In genomic region chr7:13849528-13849892, GRCh38 we compare ENCODE assay signal across 12 cellular contexts.
A peak's percentile ranks its signal among the peaks of the same experiment; 100 is the strongest.
DNase-seq lines count a peak whose midpoint lies in the region; ATAC-seq, FAIRE-seq and TF ChIP-seq lines count a peak whose summit lies in the region.
"Had no signal": no experiment of that assay in that cellular context is flagged by ENCODE, and none has a peak within 500 bp of the region (broad histone marks: within the 10 kb centered on the region; RNA-seq: fewer than 3 reads in every experiment).

No MANE protein-coding gene starts in this region.

- in situ Hi-C loops in K562 (cut with MboI): no loop called here

- peak overlapping the region; percentile 84 to 95 (median 90) for H3K27ac Mint-ChIP-seq in CD4-positive, alpha-beta memory T cell
- peak overlapping the region; percentile 71 to 86 for H3K27ac Mint-ChIP-seq in natural killer cell treated with Interleukin-12 subunit alpha and Interleukin-12 subunit beta and Interleukin-15 and Interleukin-18, amount 100 ng/mL, for 72 hours

- no peaks in the 10 kb centered on the region for H3K9me2 ChIP-seq in Karpas-422 (replicated peaks; ENCODE audit: insufficient read depth, low read length)

- 53% methylated on average over 2 of the region's 2 CpGs for WGBS in K562 (ENCODE audit: insufficient coverage, low coverage, missing lambda C conversion rate)
- 88 to 99% (median 93%) methylated on average over 2 of the region's 2 CpGs for WGBS in ovary, 3 donors

- H3K4me3 ChIP-seq in CD4-positive, alpha-beta memory T cell (ENCODE audit: low read length in 2 of 2): no peak overlapping the region
- H3K4me3 ChIP-seq in Karpas-422 (ENCODE audit: low read length) (no peak overlapping the region), K562 (no peak overlapping the region), ovary (no peak overlapping the region)

- H3K27ac ChIP-seq in CD4-positive, alpha-beta memory T cell (ENCODE audit: low read depth, low read length): peak overlapping the region; percentile 16
- no peak overlapping the region for H3K27ac ChIP-seq in Karpas-422 (ENCODE audit: low read length)
- peak overlapping the region; percentile 81 for H3K27ac ChIP-seq in K562 (ENCODE audit: extremely low read depth, low read depth, low read length)
- no peak overlapping the region for H3K27ac ChIP-seq in ovary

- intact Hi-C loops in CD4-positive, alpha-beta memory T cell (cut with micrococcal nuclease): no loop called here
- intact Hi-C loops in K562 (cut with micrococcal nuclease): no loop called here
- intact Hi-C loops in ovary (cut with DNase I): no loop called here

- H3K27me3 ChIP-seq in CD4-positive, alpha-beta memory T cell (ENCODE audit: insufficient read depth, low read length): no peaks in the 10 kb centered on the region
- H3K27me3 ChIP-seq in Karpas-422 (ENCODE audit: low read length) (no peaks in the 10 kb centered on the region), K562 (ENCODE audit: control insufficient read depth in 2 of 2, insufficient read depth in 2 of 2, low read length in 2 of 2) (no peaks in the 10 kb centered on the region), ovary (no peaks in the 10 kb centered on the region)
- H3K27me3 ChIP-seq: BE2C had no signal

- no peaks in the 10 kb centered on the region for H3K79me2 ChIP-seq in Karpas-422 (ENCODE audit: low read length)
- H3K79me2 ChIP-seq in K562 (ENCODE audit: control insufficient read depth, insufficient read depth, low read length): no peaks in the 10 kb centered on the region

- no peak for TF ChIP-seq RAD21 in K562 (CRISPR knock-in tag; conservative IDR thresholded peaks at IDR 0.05 in 1 of 2, IDR thresholded peaks at IDR 0.05 in 1 of 2)

- CTCF ChIA-PET in CD4-positive, alpha-beta memory T cell (lab: Charles Lee; ENCODE audit: partially characterized antibody): no interaction called here
- CTCF ChIA-PET in K562 (lab: Yijun Ruan, JAX; ENCODE audit: low intra/inter-chr PET ratio): no interaction called here

- H3K9me1 ChIP-seq in K562 (ENCODE audit: control insufficient read depth, insufficient read depth, low read length): no peaks in the 10 kb centered on the region

- no peak for TF ChIP-seq POLR2A in K562 (conservative IDR thresholded peaks at IDR 0.05)
- TF ChIP-seq POLR2A in ovary (IDR thresholded peaks at IDR 0.05): no peak

- no peak for FAIRE-seq in K562 (lab: Jason Lieb, UNC)
- FAIRE-seq: kidney had no signal

- no peak for TF ChIP-seq CTCF in K562 (IDR thresholded peaks at IDR 0.05 in 2 of 3, conservative IDR thresholded peaks at IDR 0.05 in 1 of 3; ENCODE audit: insufficient read depth in 2 of 3, low read depth in 1 of 3, low read length in 3 of 3)
- no peak for TF ChIP-seq CTCF in ovary (IDR thresholded peaks at IDR 0.05)

- H3K36me3 ChIP-seq in CD4-positive, alpha-beta memory T cell (ENCODE audit: insufficient read depth, low read length): no peaks in the 10 kb centered on the region
- H3K36me3 ChIP-seq in Karpas-422 (ENCODE audit: insufficient read depth, low read length) (no peaks in the 10 kb centered on the region), K562 (ENCODE audit: control insufficient read depth, insufficient read depth, low read length) (no peaks in the 10 kb centered on the region), ovary (no peaks in the 10 kb centered on the region)
- H3K36me3 ChIP-seq: BE2C had no signal

- TF ChIP-seq EP300 in K562 (IDR thresholded peaks at IDR 0.05; ENCODE audit: low read length) (no peak), ovary (IDR thresholded peaks at IDR 0.05) (no peak)

- peak overlapping the region; percentile 11 for H3K4me2 ChIP-seq in Karpas-422 (ENCODE audit: low read depth, low read length, poor library complexity, severe bottlenecking)
- H3K4me2 ChIP-seq in K562 (ENCODE audit: insufficient read depth, low read length): 0 out of 2 replicates have a peak overlapping the region, but pooled peaks have one; percentile 25

- no peak; the same call in 2 of the 3 replicates for ATAC-seq in K562
- ATAC-seq in natural killer cell treated with Interleukin-12 subunit alpha and Interleukin-12 subunit beta and Interleukin-15 and Interleukin-18, amount 100 ng/mL, for 72 hours: no peak

- H2AFZ ChIP-seq in Karpas-422 (ENCODE audit: low read length): no peak overlapping the region
- peak overlapping the region; percentile 84 for H2AFZ ChIP-seq in K562 (ENCODE audit: low read depth, low read length)

- H3K4me1 ChIP-seq in CD4-positive, alpha-beta memory T cell (ENCODE audit: insufficient read depth, low read length): peaks cover 24% of the 10 kb centered on the region
- H3K4me1 ChIP-seq in Karpas-422 (ENCODE audit: low read length): peaks cover 8% of the 10 kb centered on the region
- peaks cover 0 to 10% of the 10 kb centered on the region in 2 experiments; a peak in 2 of 5 replicates for H3K4me1 ChIP-seq in K562 (replicated peaks in 1 of 2; ENCODE audit: control insufficient read depth in 2 of 2, insufficient read depth in 2 of 2, low read length in 2 of 2)
- no peaks in the 10 kb centered on the region for H3K4me1 ChIP-seq in ovary (ENCODE audit: insufficient read depth)

- BruUV-seq in K562 (replicated peaks; lab: Mats Ljungman, UMichigan): no TSS peak

- no peak for DNase-seq in CD4-positive, alpha-beta memory T cell
- DNase-seq in Karpas-422 (no peak), K562 (ENCODE audit: extremely low read depth in 1 of 4, low spot score in 3 of 4) (no peak), SHP77 treated with DMSO at 0.1 percent for 48 hours (lab: John Stamatoyannopoulos, UW) (no peak), superior temporal gyrus (ENCODE audit: extremely low spot score) (no peak), ovary (no peak), pons (ENCODE audit: low spot score) (no peak)
- DNase-seq in natural killer cell treated with Interleukin-12 subunit alpha and Interleukin-12 subunit beta and Interleukin-15 and Interleukin-18, amount 100 ng/mL, for 72 hours (ENCODE audit: low spot score): no peak
- DNase-seq: activated gamma-delta T cell, kidney had no signal

- H3K9me3 Mint-ChIP-seq in CD4-positive, alpha-beta memory T cell: peaks cover 0 to 2% (median 0%) of the 10 kb centered on the region in 8 donors
- H3K9me3 Mint-ChIP-seq in natural killer cell treated with Interleukin-12 subunit alpha and Interleukin-12 subunit beta and Interleukin-15 and Interleukin-18, amount 100 ng/mL, for 72 hours: no peaks in the 10 kb centered on the region
- H3K9me3 Mint-ChIP-seq: brain had no signal

- POLR2A ChIA-PET in CD4-positive, alpha-beta memory T cell (lab: Charles Lee; ENCODE audit: partially characterized antibody): interaction anchor here (0.8 to 2.1 kb wide), 4 partner anchors 11 to 141 kb away, joined by 3 to 6 read pairs (median 4); no protein-coding TSS in a partner anchor
- POLR2A ChIA-PET in K562 (lab: Yijun Ruan, JAX): interaction anchor here (1.1 to 1.2 kb wide), 2 partner anchors 10 to 14 kb away, joined by 3 to 4 read pairs; no protein-coding TSS in a partner anchor

- H4K20me1 ChIP-seq in Karpas-422 (ENCODE audit: insufficient read depth, low read depth, low read length) (no peaks in the 10 kb centered on the region), K562 (replicated peaks; ENCODE audit: control insufficient read depth, insufficient read depth, low read length) (no peaks in the 10 kb centered on the region)

- H3K9ac ChIP-seq in Karpas-422 (ENCODE audit: low read length): no peak overlapping the region
- peak overlapping the region in 1 of 2 experiments; percentile 46; a peak in 1 of 4 replicates for H3K9ac ChIP-seq in K562 (ENCODE audit: insufficient read depth in 1 of 2, low read depth in 2 of 2, low read length in 2 of 2)

- no peaks in the 10 kb centered on the region for H3K9me3 ChIP-seq in CD4-positive, alpha-beta memory T cell (ENCODE audit: control insufficient read depth in 1 of 2, low read length in 2 of 2)
- H3K9me3 ChIP-seq in Karpas-422 (ENCODE audit: low read length): no peaks in the 10 kb centered on the region
- no peaks in the 10 kb centered on the region for H3K9me3 ChIP-seq in K562 (replicated peaks; ENCODE audit: control insufficient read depth, insufficient read depth, low read depth, low read length)
- H3K9me3 ChIP-seq in ovary: no peaks in the 10 kb centered on the region
- H3K9me3 ChIP-seq: BE2C had no signal

- peaks cover 14 to 33% (median 20%) of the 10 kb centered on the region in 4 donors for H3K4me1 Mint-ChIP-seq in CD4-positive, alpha-beta memory T cell
- peaks cover 29 to 31% of the 10 kb centered on the region in 2 donors for H3K4me1 Mint-ChIP-seq in natural killer cell treated with Interleukin-12 subunit alpha and Interleukin-12 subunit beta and Interleukin-15 and Interleukin-18, amount 100 ng/mL, for 72 hours (ENCODE audit: low read depth in 2 of 2)

- H3K36me3 Mint-ChIP-seq in CD4-positive, alpha-beta memory T cell: no peaks in the 10 kb centered on the region
- H3K36me3 Mint-ChIP-seq in natural killer cell treated with Interleukin-12 subunit alpha and Interleukin-12 subunit beta and Interleukin-15 and Interleukin-18, amount 100 ng/mL, for 72 hours: no peaks in the 10 kb centered on the region
- H3K36me3 Mint-ChIP-seq: brain had no signal

- no peaks in the 10 kb centered on the region for H3K27me3 Mint-ChIP-seq in CD4-positive, alpha-beta memory T cell
- no peaks in the 10 kb centered on the region for H3K27me3 Mint-ChIP-seq in natural killer cell treated with Interleukin-12 subunit alpha and Interleukin-12 subunit beta and Interleukin-15 and Interleukin-18, amount 100 ng/mL, for 72 hours
- H3K27me3 Mint-ChIP-seq: brain had no signal

- peak overlapping the region; percentile 36 to 72 (median 61) for H3K4me3 Mint-ChIP-seq in CD4-positive, alpha-beta memory T cell
- H3K4me3 Mint-ChIP-seq in natural killer cell treated with Interleukin-12 subunit alpha and Interleukin-12 subunit beta and Interleukin-15 and Interleukin-18, amount 100 ng/mL, for 72 hours: peak overlapping the region; percentile 75
- H3K4me3 Mint-ChIP-seq: brain had no signal

TF ChIP-seq in K562, 482 proteins besides CTCF, POLR2A, EP300 and RAD21 (continues in another document):
- no peak for TF ChIP-seq LEF1 (IDR thresholded peaks at IDR 0.05)
- no peak for TF ChIP-seq ETS1 (conservative IDR thresholded peaks at IDR 0.05; ENCODE audit: control insufficient read depth, low read depth, low read length)
- no peak for TF ChIP-seq XRCC5 (IDR thresholded peaks at IDR 0.05; ENCODE audit: low read depth, low read length)

Comparison
In these comparisons a context has a peak if more than half of its experiments do, and no peak if none do; other contexts are left out.
1. H3K27ac ChIP-seq: peak in CD4-positive, alpha-beta memory T cell (single experiment) and K562 (single experiment); none in Karpas-422 (single experiment) and ovary (0 of 2).